1 cellular context compared by ENCODE assay signal in genomic region chrX:103941201-103941975, GRCh38.
TF ChIP-seq lines count a peak whose summit lies in the region.

No MANE protein-coding gene starts in this region.

TF ChIP-seq in K562, 482 proteins besides CTCF, POLR2A, EP300 and RAD21 (continued from another document):
- TF ChIP-seq, protein P1, sequence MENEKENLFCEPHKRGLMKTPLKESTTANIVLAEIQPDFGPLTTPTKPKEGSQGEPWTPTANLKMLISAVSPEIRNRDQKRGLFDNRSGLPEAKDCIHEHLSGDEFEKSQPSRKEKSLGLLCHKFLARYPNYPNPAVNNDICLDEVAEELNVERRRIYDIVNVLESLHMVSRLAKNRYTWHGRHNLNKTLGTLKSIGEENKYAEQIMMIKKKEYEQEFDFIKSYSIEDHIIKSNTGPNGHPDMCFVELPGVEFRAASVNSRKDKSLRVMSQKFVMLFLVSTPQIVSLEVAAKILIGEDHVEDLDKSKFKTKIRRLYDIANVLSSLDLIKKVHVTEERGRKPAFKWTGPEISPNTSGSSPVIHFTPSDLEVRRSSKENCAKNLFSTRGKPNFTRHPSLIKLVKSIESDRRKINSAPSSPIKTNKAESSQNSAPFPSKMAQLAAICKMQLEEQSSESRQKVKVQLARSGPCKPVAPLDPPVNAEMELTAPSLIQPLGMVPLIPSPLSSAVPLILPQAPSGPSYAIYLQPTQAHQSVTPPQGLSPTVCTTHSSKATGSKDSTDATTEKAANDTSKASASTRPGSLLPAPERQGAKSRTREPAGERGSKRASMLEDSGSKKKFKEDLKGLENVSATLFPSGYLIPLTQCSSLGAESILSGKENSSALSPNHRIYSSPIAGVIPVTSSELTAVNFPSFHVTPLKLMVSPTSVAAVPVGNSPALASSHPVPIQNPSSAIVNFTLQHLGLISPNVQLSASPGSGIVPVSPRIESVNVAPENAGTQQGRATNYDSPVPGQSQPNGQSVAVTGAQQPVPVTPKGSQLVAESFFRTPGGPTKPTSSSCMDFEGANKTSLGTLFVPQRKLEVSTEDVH (IDR thresholded peaks at IDR 0.05; ENCODE audit: low read depth, partially characterized antibody): no peak
- no peak for TF ChIP-seq COPS2 (conservative IDR thresholded peaks at IDR 0.05)
- TF ChIP-seq RCOR1 (IDR thresholded peaks at IDR 0.05; ENCODE audit: borderline replicate concordance in 1 of 2, low read depth in 2 of 2, low read length in 2 of 2): no peak
- TF ChIP-seq BRCA1 (IDR thresholded peaks at IDR 0.05): no peak
- TF ChIP-seq BRCA1 (CRISPR knock-in tag; IDR thresholded peaks at IDR 0.05): no peak
- TF ChIP-seq MGA (IDR thresholded peaks at IDR 0.05): 0 out of 2 replicates have a peak, but pooled peaks have one; percentile 24
- TF ChIP-seq ARID2 (IDR thresholded peaks at IDR 0.05): no peak
- no peak for TF ChIP-seq MCM5 (IDR thresholded peaks at IDR 0.05; ENCODE audit: low read depth)
- no peak for TF ChIP-seq ZNF639 (CRISPR knock-in tag; conservative IDR thresholded peaks at IDR 0.05 in 1 of 2, IDR thresholded peaks at IDR 0.05 in 1 of 2)
